9 cellular contexts compared by ENCODE assay signal in genomic region chr15:85581495-85581894, GRCh38.
A peak's percentile ranks its signal among the peaks of the same experiment; 100 is the strongest.
DNase-seq lines count a peak whose midpoint lies in the region; ATAC-seq and TF ChIP-seq lines count a peak whose summit lies in the region.
"Had no signal": no experiment of that assay in that cellular context is flagged by ENCODE, and none has a peak within 500 bp of the region (broad histone marks: within the 10 kb centered on the region; RNA-seq: fewer than 3 reads in every experiment).

No MANE protein-coding gene starts in this region.

- H4K20me1 ChIP-seq in mammary epithelial cell (ENCODE audit: insufficient read depth, low read length) = no peaks in the 10 kb centered on the region

- no peak for ATAC-seq in GM19463 (IDR thresholded peaks at IDR 0.05; ENCODE audit: unreplicated experiment)
- ATAC-seq: Panc1 had no signal

- intact Hi-C loops in MCF 10A (cut with micrococcal nuclease) (no loop called here), mammary epithelial cell (cut with micrococcal nuclease) (no loop called here)

- in situ Hi-C loops in mammary epithelial cell (cut with MboI; ENCODE audit: low sequenced_read_pairs in 2 of 2) = no loop called here
- in situ Hi-C loops in KBM-7 (cut with MboI; ENCODE audit: low pct_unique_long_range_greater_than_20kb, low sequenced_read_pairs) = no loop called here

- CTCF ChIA-PET in MCF 10A (lab: Yijun Ruan, JAX) = no interaction called here
- CTCF ChIA-PET in mammary epithelial cell (lab: Charles Lee; ENCODE audit: low non-redundant PET) = interaction anchor here (0.6 kb wide), 1 partner anchor 844 kb away, joined by 3 read pairs; no protein-coding TSS in a partner anchor

- TF ChIP-seq CTCF in MCF 10A (IDR thresholded peaks at IDR 0.05; ENCODE audit: unreplicated experiment) (no peak), mammary epithelial cell (conservative IDR thresholded peaks at IDR 0.05 in 1 of 2, IDR thresholded peaks at IDR 0.05 in 1 of 2; ENCODE audit: extremely low read depth in 1 of 2, insufficient read depth in 1 of 2, low read depth in 1 of 2, low read length in 2 of 2) (no peak), cardiac fibroblast (IDR thresholded peaks at IDR 0.05; ENCODE audit: low read depth, low read length) (no peak), mesothelial cell of epicardium (IDR thresholded peaks at IDR 0.05; ENCODE audit: unreplicated experiment) (no peak)

- WGBS in mammary epithelial cell (ENCODE audit: low coverage, missing lambda C conversion rate) = 96% methylated on average over 8 of the region's 8 CpGs
- 81% methylated on average over 8 of the region's 8 CpGs for WGBS in urinary bladder

- no peak overlapping the region for H3K4me2 ChIP-seq in mammary epithelial cell (ENCODE audit: insufficient read depth, low read depth, low read length)

- no peak overlapping the region for H2AFZ ChIP-seq in mammary epithelial cell (ENCODE audit: low read depth, low read length)

- H3K36me3 Mint-ChIP-seq in MCF 10A (ENCODE audit: insufficient read depth, unreplicated experiment) (peaks cover 83% of the 10 kb centered on the region), mesothelial cell of epicardium (peaks cover 22% of the 10 kb centered on the region)

- H3K36me3 ChIP-seq in mammary epithelial cell (ENCODE audit: insufficient read depth, low read length) (peaks cover 24% of the 10 kb centered on the region), urinary bladder (ENCODE audit: insufficient read depth) (no peaks in the 10 kb centered on the region)

- H3K9me3 Mint-ChIP-seq in MCF 10A (ENCODE audit: unreplicated experiment) (no peaks in the 10 kb centered on the region), mesothelial cell of epicardium (no peaks in the 10 kb centered on the region)

- POLR2A ChIA-PET in MCF 10A (lab: Yijun Ruan, JAX) = no interaction called here

- H3K27ac ChIP-seq in mammary epithelial cell (ENCODE audit: insufficient read depth, low read depth, low read length) (no peak overlapping the region), urinary bladder (ENCODE audit: low read depth) (peak overlapping the region; percentile 92)

- peaks cover 4% of the 10 kb centered on the region for H3K4me1 ChIP-seq in mammary epithelial cell (ENCODE audit: insufficient read depth, low read length)
- peaks cover 9% of the 10 kb centered on the region for H3K4me1 ChIP-seq in urinary bladder (ENCODE audit: insufficient read depth)

- BruUV-seq in MCF 10A (replicated peaks; lab: Mats Ljungman, UMichigan) = no TSS peak
- BruUV-seq in mammary epithelial cell (replicated peaks; lab: Mats Ljungman, UMichigan) = no TSS peak

- peaks cover 48% of the 10 kb centered on the region for H3K4me1 Mint-ChIP-seq in MCF 10A (ENCODE audit: insufficient read depth, unreplicated experiment)
- peaks cover 17% of the 10 kb centered on the region for H3K4me1 Mint-ChIP-seq in mesothelial cell of epicardium

- dilution Hi-C loops in mammary epithelial cell (cut with HindIII; ENCODE audit: low sequenced_read_pairs) = no loop called here

- no peaks in the 10 kb centered on the region for H3K9me3 ChIP-seq in mammary epithelial cell (replicated peaks; ENCODE audit: insufficient read depth, low read length)

- peak overlapping the region; percentile 69 for H3K27ac Mint-ChIP-seq in MCF 10A (ENCODE audit: low read depth, unreplicated experiment)
- H3K27ac Mint-ChIP-seq in mesothelial cell of epicardium = peak overlapping the region; percentile 33

- H3K4me3 ChIP-seq in mammary epithelial cell (replicated peaks in 1 of 3; ENCODE audit: insufficient read depth in 1 of 3, low read depth in 2 of 3, low read length in 3 of 3) (no peak overlapping the region), cardiac fibroblast (replicated peaks in 1 of 2; ENCODE audit: low read depth in 2 of 2, low read length in 2 of 2) (peak overlapping the region in 1 of 2 donors; percentile 56), urinary bladder (ENCODE audit: low read depth, low read length) (no peak overlapping the region)

- peaks cover 58% of the 10 kb centered on the region for H3K79me2 ChIP-seq in mammary epithelial cell (ENCODE audit: insufficient read depth, low read length)

- H3K9ac ChIP-seq in mammary epithelial cell (ENCODE audit: insufficient read depth, low read length) = no peak overlapping the region

- no peaks in the 10 kb centered on the region for H3K27me3 ChIP-seq in mammary epithelial cell (ENCODE audit: insufficient read depth, low read length)

- H3K27me3 Mint-ChIP-seq in MCF 10A (ENCODE audit: insufficient read depth, unreplicated experiment) (no peaks in the 10 kb centered on the region), mesothelial cell of epicardium (ENCODE audit: low read depth) (no peaks in the 10 kb centered on the region)

- no peak overlapping the region for H3K4me3 Mint-ChIP-seq in MCF 10A (ENCODE audit: unreplicated experiment)
- no peak overlapping the region for H3K4me3 Mint-ChIP-seq in mesothelial cell of epicardium

- DNase-seq in MCF 10A (ENCODE audit: unreplicated experiment) (no peak), mammary epithelial cell (no peak), cardiac fibroblast (ENCODE audit: low read depth in 2 of 2) (peak; percentile 60 to 83), mesothelial cell of epicardium (ENCODE audit: low spot score in 2 of 2, unreplicated experiment in 2 of 2) (no peak), KBM-7 (no peak), NCI-H2081 treated with DMSO at 0.1 percent for 48 hours (lab: John Stamatoyannopoulos, UW) (no peak)

Comparison
In these comparisons a context has a peak if more than half of its experiments do, and no peak if none do; other contexts are left out.
1. DNase-seq: peak in cardiac fibroblast (2 of 2); none in MCF 10A (single experiment), mammary epithelial cell (single experiment), mesothelial cell of epicardium (0 of 2), KBM-7 (single experiment) and NCI-H2081 treated with DMSO at 0.1 percent for 48 hours (single experiment).